ENCODE assay signal across 1 cellular context in genomic region chr20:57389695-57390603, GRCh38.
A peak's percentile ranks its signal among the peaks of the same experiment; 100 is the strongest.
TF ChIP-seq lines count a peak whose summit lies in the region.

No MANE protein-coding gene starts in this region.

TF ChIP-seq in K562, 482 proteins besides CTCF, POLR2A, EP300 and RAD21 (continued from another document and continues in another):
- TF ChIP-seq, protein P1, sequence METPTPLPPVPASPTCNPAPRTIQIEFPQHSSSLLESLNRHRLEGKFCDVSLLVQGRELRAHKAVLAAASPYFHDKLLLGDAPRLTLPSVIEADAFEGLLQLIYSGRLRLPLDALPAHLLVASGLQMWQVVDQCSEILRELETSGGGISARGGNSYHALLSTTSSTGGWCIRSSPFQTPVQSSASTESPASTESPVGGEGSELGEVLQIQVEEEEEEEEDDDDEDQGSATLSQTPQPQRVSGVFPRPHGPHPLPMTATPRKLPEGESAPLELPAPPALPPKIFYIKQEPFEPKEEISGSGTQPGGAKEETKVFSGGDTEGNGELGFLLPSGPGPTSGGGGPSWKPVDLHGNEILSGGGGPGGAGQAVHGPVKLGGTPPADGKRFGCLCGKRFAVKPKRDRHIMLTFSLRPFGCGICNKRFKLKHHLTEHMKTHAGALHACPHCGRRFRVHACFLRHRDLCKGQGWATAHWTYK (CRISPR knock-in tag; IDR thresholded peaks at IDR 0.05), result peak; percentile 76; the same call in 1 of the 2 replicates
- no peak for TF ChIP-seq HCFC1 (IDR thresholded peaks at IDR 0.05; ENCODE audit: low read depth, low read length)
- TF ChIP-seq MCM3 (IDR thresholded peaks at IDR 0.05), result no peak
- no peak for TF ChIP-seq TBL1XR1 (IDR thresholded peaks at IDR 0.05; ENCODE audit: low read length in 2 of 2)
- TF ChIP-seq USF1 (CRISPR knock-in tag; IDR thresholded peaks at IDR 0.05), result no peak; the same call in 1 of the 2 replicates
- no peak for TF ChIP-seq NFE2 (IDR thresholded peaks at IDR 0.05; ENCODE audit: low read depth)
- peak; percentile 52; the same call in 1 of the 2 replicates for TF ChIP-seq CHD2 (IDR thresholded peaks at IDR 0.05; ENCODE audit: low read depth, low read length)
- TF ChIP-seq, protein P2, sequence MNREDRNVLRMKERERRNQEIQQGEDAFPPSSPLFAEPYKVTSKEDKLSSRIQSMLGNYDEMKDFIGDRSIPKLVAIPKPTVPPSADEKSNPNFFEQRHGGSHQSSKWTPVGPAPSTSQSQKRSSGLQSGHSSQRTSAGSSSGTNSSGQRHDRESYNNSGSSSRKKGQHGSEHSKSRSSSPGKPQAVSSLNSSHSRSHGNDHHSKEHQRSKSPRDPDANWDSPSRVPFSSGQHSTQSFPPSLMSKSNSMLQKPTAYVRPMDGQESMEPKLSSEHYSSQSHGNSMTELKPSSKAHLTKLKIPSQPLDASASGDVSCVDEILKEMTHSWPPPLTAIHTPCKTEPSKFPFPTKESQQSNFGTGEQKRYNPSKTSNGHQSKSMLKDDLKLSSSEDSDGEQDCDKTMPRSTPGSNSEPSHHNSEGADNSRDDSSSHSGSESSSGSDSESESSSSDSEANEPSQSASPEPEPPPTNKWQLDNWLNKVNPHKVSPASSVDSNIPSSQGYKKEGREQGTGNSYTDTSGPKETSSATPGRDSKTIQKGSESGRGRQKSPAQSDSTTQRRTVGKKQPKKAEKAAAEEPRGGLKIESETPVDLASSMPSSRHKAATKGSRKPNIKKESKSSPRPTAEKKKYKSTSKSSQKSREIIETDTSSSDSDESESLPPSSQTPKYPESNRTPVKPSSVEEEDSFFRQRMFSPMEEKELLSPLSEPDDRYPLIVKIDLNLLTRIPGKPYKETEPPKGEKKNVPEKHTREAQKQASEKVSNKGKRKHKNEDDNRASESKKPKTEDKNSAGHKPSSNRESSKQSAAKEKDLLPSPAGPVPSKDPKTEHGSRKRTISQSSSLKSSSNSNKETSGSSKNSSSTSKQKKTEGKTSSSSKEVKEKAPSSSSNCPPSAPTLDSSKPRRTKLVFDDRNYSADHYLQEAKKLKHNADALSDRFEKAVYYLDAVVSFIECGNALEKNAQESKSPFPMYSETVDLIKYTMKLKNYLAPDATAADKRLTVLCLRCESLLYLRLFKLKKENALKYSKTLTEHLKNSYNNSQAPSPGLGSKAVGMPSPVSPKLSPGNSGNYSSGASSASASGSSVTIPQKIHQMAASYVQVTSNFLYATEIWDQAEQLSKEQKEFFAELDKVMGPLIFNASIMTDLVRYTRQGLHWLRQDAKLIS (CRISPR knock-in tag; IDR thresholded peaks at IDR 0.05), result no peak; the same call in 1 of the 2 replicates
- TF ChIP-seq, protein P3, sequence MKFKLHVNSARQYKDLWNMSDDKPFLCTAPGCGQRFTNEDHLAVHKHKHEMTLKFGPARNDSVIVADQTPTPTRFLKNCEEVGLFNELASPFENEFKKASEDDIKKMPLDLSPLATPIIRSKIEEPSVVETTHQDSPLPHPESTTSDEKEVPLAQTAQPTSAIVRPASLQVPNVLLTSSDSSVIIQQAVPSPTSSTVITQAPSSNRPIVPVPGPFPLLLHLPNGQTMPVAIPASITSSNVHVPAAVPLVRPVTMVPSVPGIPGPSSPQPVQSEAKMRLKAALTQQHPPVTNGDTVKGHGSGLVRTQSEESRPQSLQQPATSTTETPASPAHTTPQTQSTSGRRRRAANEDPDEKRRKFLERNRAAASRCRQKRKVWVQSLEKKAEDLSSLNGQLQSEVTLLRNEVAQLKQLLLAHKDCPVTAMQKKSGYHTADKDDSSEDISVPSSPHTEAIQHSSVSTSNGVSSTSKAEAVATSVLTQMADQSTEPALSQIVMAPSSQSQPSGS (CRISPR knock-in tag; IDR thresholded peaks at IDR 0.05), result no peak
- no peak for TF ChIP-seq XRCC4 (IDR thresholded peaks at IDR 0.05; ENCODE audit: extremely low read depth, insufficient read depth, insufficient read length)
- peak in 1 of 2 experiments; percentile 80; a peak in 2 of 4 replicates for TF ChIP-seq TEAD1 (CRISPR knock-in tag; IDR thresholded peaks at IDR 0.05)
- TF ChIP-seq SRSF9 (IDR thresholded peaks at IDR 0.05; ENCODE audit: borderline replicate concordance, low read depth, low read length), result no peak
- no peak for TF ChIP-seq ZNF184 (CRISPR knock-in tag; IDR thresholded peaks at IDR 0.05)
- no peak for TF ChIP-seq C11orf30 (IDR thresholded peaks at IDR 0.05; ENCODE audit: low read depth)
- TF ChIP-seq ZNF41 (CRISPR knock-in tag; conservative IDR thresholded peaks at IDR 0.05), result no peak
- TF ChIP-seq LEF1 (IDR thresholded peaks at IDR 0.05), result peak; percentile 77; the same call in 1 of the 2 replicates
- no peak for TF ChIP-seq ZNF217 (CRISPR knock-in tag; IDR thresholded peaks at IDR 0.05)
- no peak; the same call in 1 of the 2 replicates for TF ChIP-seq CREB3L1 (IDR thresholded peaks at IDR 0.05; ENCODE audit: borderline replicate concordance, low read depth)
- no peak for TF ChIP-seq ZNF197 (CRISPR knock-in tag; IDR thresholded peaks at IDR 0.05; ENCODE audit: low read depth)
- no peak for TF ChIP-seq E2F5 (CRISPR knock-in tag; IDR thresholded peaks at IDR 0.05)
- TF ChIP-seq ESRRA (IDR thresholded peaks at IDR 0.05; ENCODE audit: borderline replicate concordance, low read depth), result peak; percentile 70; the same call in 1 of the 2 replicates
- TF ChIP-seq SREBF1 (IDR thresholded peaks at IDR 0.05; ENCODE audit: borderline replicate concordance, low read depth, low read length), result no peak
- no peak for TF ChIP-seq KLF10 (CRISPR knock-in tag; IDR thresholded peaks at IDR 0.05)
- TF ChIP-seq JUN (IDR thresholded peaks at IDR 0.05; ENCODE audit: borderline replicate concordance, low read depth, low read length), result no peak
- TF ChIP-seq JUN (CRISPR knock-in tag; IDR thresholded peaks at IDR 0.05; ENCODE audit: borderline replicate concordance), result 0 out of 2 replicates have a peak, but pooled peaks have one; percentile 76
- peak; percentile 85; the same call in 1 of the 2 replicates for TF ChIP-seq GATAD2A (IDR thresholded peaks at IDR 0.05)
- peak; percentile 79 for TF ChIP-seq POLR2G (IDR thresholded peaks at IDR 0.05; ENCODE audit: low read depth, low read length)
- TF ChIP-seq ZFP30 (CRISPR knock-in tag; IDR thresholded peaks at IDR 0.05; ENCODE audit: borderline replicate concordance), result no peak
- peak; percentile 55 for TF ChIP-seq MTA2 (IDR thresholded peaks at IDR 0.05; ENCODE audit: low read depth)
- no peak for TF ChIP-seq HDAC6 (IDR thresholded peaks at IDR 0.05; ENCODE audit: low read depth, low read length)
- no peak for TF ChIP-seq ETS2 (tag; IDR thresholded peaks at IDR 0.05; ENCODE audit: borderline replicate concordance, poor library complexity, severe bottlenecking)
- TF ChIP-seq ETS1 (conservative IDR thresholded peaks at IDR 0.05; ENCODE audit: control insufficient read depth, low read depth, low read length), result no peak
- 0 out of 2 replicates have a peak, but pooled peaks have one; percentile 20 for TF ChIP-seq FOXM1 (IDR thresholded peaks at IDR 0.05; ENCODE audit: low read depth)
- peak; percentile 54; the same call in 1 of the 2 replicates for TF ChIP-seq FOXM1 (CRISPR knock-in tag; IDR thresholded peaks at IDR 0.05; ENCODE audit: low read depth)
- TF ChIP-seq, protein P4, sequence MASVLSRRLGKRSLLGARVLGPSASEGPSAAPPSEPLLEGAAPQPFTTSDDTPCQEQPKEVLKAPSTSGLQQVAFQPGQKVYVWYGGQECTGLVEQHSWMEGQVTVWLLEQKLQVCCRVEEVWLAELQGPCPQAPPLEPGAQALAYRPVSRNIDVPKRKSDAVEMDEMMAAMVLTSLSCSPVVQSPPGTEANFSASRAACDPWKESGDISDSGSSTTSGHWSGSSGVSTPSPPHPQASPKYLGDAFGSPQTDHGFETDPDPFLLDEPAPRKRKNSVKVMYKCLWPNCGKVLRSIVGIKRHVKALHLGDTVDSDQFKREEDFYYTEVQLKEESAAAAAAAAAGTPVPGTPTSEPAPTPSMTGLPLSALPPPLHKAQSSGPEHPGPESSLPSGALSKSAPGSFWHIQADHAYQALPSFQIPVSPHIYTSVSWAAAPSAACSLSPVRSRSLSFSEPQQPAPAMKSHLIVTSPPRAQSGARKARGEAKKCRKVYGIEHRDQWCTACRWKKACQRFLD (CRISPR knock-in tag; IDR thresholded peaks at IDR 0.05), result peak; percentile 91
- TF ChIP-seq NFXL1 (CRISPR knock-in tag; IDR thresholded peaks at IDR 0.05), result no peak
- no peak for TF ChIP-seq BCL6 (CRISPR knock-in tag; IDR thresholded peaks at IDR 0.05)
- TF ChIP-seq PHB (CRISPR knock-in tag; IDR thresholded peaks at IDR 0.05), result no peak
- TF ChIP-seq ZNF282 (CRISPR knock-in tag; IDR thresholded peaks at IDR 0.05), result no peak
- peak; percentile 33 for TF ChIP-seq HMGN3 (IDR thresholded peaks at IDR 0.05; ENCODE audit: borderline replicate concordance, extremely low read depth, insufficient read length, low read depth, low read length)
- no peak for TF ChIP-seq FOXJ3 (CRISPR knock-in tag; IDR thresholded peaks at IDR 0.05)
- TF ChIP-seq IRF1 (CRISPR knock-in tag; IDR thresholded peaks at IDR 0.05; ENCODE audit: borderline replicate concordance), result no peak
- TF ChIP-seq, protein P5, sequence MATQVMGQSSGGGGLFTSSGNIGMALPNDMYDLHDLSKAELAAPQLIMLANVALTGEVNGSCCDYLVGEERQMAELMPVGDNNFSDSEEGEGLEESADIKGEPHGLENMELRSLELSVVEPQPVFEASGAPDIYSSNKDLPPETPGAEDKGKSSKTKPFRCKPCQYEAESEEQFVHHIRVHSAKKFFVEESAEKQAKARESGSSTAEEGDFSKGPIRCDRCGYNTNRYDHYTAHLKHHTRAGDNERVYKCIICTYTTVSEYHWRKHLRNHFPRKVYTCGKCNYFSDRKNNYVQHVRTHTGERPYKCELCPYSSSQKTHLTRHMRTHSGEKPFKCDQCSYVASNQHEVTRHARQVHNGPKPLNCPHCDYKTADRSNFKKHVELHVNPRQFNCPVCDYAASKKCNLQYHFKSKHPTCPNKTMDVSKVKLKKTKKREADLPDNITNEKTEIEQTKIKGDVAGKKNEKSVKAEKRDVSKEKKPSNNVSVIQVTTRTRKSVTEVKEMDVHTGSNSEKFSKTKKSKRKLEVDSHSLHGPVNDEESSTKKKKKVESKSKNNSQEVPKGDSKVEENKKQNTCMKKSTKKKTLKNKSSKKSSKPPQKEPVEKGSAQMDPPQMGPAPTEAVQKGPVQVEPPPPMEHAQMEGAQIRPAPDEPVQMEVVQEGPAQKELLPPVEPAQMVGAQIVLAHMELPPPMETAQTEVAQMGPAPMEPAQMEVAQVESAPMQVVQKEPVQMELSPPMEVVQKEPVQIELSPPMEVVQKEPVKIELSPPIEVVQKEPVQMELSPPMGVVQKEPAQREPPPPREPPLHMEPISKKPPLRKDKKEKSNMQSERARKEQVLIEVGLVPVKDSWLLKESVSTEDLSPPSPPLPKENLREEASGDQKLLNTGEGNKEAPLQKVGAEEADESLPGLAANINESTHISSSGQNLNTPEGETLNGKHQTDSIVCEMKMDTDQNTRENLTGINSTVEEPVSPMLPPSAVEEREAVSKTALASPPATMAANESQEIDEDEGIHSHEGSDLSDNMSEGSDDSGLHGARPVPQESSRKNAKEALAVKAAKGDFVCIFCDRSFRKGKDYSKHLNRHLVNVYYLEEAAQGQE (CRISPR knock-in tag; IDR thresholded peaks at IDR 0.05; ENCODE audit: low read depth), result no peak; the same call in 1 of the 2 replicates
- peak; percentile 48 for TF ChIP-seq NFIC (IDR thresholded peaks at IDR 0.05)
- TF ChIP-seq ZKSCAN1 (IDR thresholded peaks at IDR 0.05; ENCODE audit: low read depth, low read length), result peak; percentile 94
- TF ChIP-seq EWSR1 (IDR thresholded peaks at IDR 0.05; ENCODE audit: borderline replicate concordance, low read depth, partially characterized antibody), result no peak
- TF ChIP-seq CREB1 (IDR thresholded peaks at IDR 0.05), result no peak
- TF ChIP-seq CREB1 (CRISPR knock-in tag; IDR thresholded peaks at IDR 0.05), result no peak
